In the genomic region with DNA sequence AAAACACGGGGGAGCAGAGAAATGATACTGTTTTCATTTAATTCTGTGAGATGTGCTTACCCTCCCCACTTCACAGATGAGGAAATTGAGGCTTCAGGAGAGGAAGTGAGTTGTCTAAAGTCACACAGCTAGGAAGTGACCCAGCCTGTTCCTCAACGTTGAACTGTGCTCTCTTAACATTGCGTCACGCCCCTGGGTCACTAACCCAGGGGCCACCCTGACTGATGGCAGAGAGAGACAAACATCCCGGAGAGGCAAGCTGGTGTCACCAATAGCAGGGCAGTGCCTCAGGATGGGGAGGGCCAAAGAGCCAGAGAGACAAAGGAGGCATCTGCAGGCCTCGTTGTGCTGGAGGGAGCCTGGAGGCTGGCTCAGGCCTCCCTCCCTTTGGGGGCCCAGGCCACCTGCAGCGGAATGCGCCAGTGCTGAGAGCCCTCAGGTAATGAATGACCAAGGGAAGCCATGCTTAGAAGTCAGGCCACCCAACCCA, we compare ENCODE assay signal across 11 cellular contexts.
DNase-seq lines count a peak whose midpoint lies in the region; ATAC-seq and TF ChIP-seq lines count a peak whose summit lies in the region.
"Had no signal": no experiment of that assay in that cellular context is flagged by ENCODE, and none has a peak within 500 bp of the region (broad histone marks: within the 10 kb centered on the region; RNA-seq: fewer than 3 reads in every experiment).

No MANE protein-coding gene starts in this region.

- H3K9me3 ChIP-seq in Caco-2 (no peaks in the 10 kb centered on the region), endodermal cell (ENCODE audit: control insufficient read depth, low read length) (no peaks in the 10 kb centered on the region)

- POLR2A ChIA-PET in Caco-2 (lab: Charles Lee): interaction anchor here (0.6 to 1.6 kb wide), 4 partner anchors 21 to 1963 kb away, joined by 3 to 6 read pairs (median 4); a partner anchor contains a TSS

- TF ChIP-seq CTCF in Caco-2 (IDR thresholded peaks at IDR 0.05; ENCODE audit: insufficient read depth in 1 of 2, low read depth in 1 of 2, low read length in 1 of 2, severe bottlenecking in 1 of 2, unreplicated experiment in 1 of 2) (no peak), endodermal cell (conservative IDR thresholded peaks at IDR 0.05) (no peak), natural killer cell (IDR thresholded peaks at IDR 0.05) (no peak), GM13976 (IDR thresholded peaks at IDR 0.05; ENCODE audit: borderline replicate concordance, control extremely low read depth, extremely low read depth, insufficient read depth, missing control alignments) (no peak)

- ATAC-seq in natural killer cell (peak; percentile 49 to 77 (median 55)), GM19467 (IDR thresholded peaks at IDR 0.05; ENCODE audit: unreplicated experiment) (no peak)
- ATAC-seq: activated T-cell treated with anti-CD3 and anti-CD28 coated beads, Interleukin-2, amount 50 U/mL, for 4 hours; HCT116 had no signal

- WGBS in endodermal cell (ENCODE audit: insufficient coverage in 1 of 2, insufficient read length in 1 of 2), 2 experiments: 60 to 68% methylated on average over 6 to 8 of the region's 8 CpGs

- H3K36me3 ChIP-seq in Caco-2 (ENCODE audit: control insufficient read depth, insufficient read depth, low read length) (no peaks in the 10 kb centered on the region), endodermal cell (ENCODE audit: control insufficient read depth, insufficient read depth, low read length) (no peaks in the 10 kb centered on the region)

- H3K9me3 Mint-ChIP-seq in Caco-2 (ENCODE audit: unreplicated experiment): no peaks in the 10 kb centered on the region
- no peaks in the 10 kb centered on the region for H3K9me3 Mint-ChIP-seq in endodermal cell
- H3K9me3 Mint-ChIP-seq in natural killer cell: no peaks in the 10 kb centered on the region
- H3K9me3 Mint-ChIP-seq: activated T-cell treated with anti-CD3 and anti-CD28 coated beads, Interleukin-2, amount 50 U/mL, for 4 hours had no signal

- H3K4me3 Mint-ChIP-seq in Caco-2 (ENCODE audit: unreplicated experiment) (peak overlapping the region; percentile 65), endodermal cell (peak overlapping the region; percentile 29), natural killer cell (no peak overlapping the region)
- H3K4me3 Mint-ChIP-seq: activated T-cell treated with anti-CD3 and anti-CD28 coated beads, Interleukin-2, amount 50 U/mL, for 4 hours had no signal

- no peak overlapping the region for H3K4me3 ChIP-seq in Caco-2 (ENCODE audit: low read depth, low read length)
- H3K4me3 ChIP-seq in endodermal cell (ENCODE audit: low read length): peak overlapping the region; percentile 5

- intact Hi-C loops in Caco-2 (cut with micrococcal nuclease; ENCODE audit: unreplicated experiment): loop anchor here (1.0 to 10.0 kb wide), 2 partner anchors 9 to 323 kb away; a partner anchor contains a TSS
- intact Hi-C loops in natural killer cell (cut with micrococcal nuclease): no loop called here

- H3K4me1 ChIP-seq in Caco-2: peaks cover 72% of the 10 kb centered on the region
- H3K4me1 ChIP-seq in endodermal cell (ENCODE audit: control insufficient read depth, insufficient read depth, low read length): peaks cover 44% of the 10 kb centered on the region

- in situ Hi-C loops in GM13976 (cut with MboI; ENCODE audit: low sequenced_read_pairs, unreplicated experiment): no loop called here

- H3K27ac ChIP-seq in endodermal cell (ENCODE audit: low read depth, low read length) (peak overlapping the region; percentile 40), substantia nigra (ENCODE audit: low read depth, low read length, poor library complexity, severe bottlenecking) (no peak overlapping the region)

- CTCF ChIA-PET in Caco-2 (lab: Charles Lee): interaction anchor here (0.6 to 2.0 kb wide), 10 partner anchors 15 to 1492 kb away, joined by 3 to 26 read pairs (median 4); a partner anchor contains a TSS

- peaks cover 55% of the 10 kb centered on the region for H3K4me1 Mint-ChIP-seq in Caco-2 (ENCODE audit: low read depth, unreplicated experiment)
- peaks cover 72% of the 10 kb centered on the region for H3K4me1 Mint-ChIP-seq in endodermal cell
- H3K4me1 Mint-ChIP-seq in natural killer cell: peaks cover 5 to 9% of the 10 kb centered on the region in 2 donors

- BruUV-seq in Caco-2 (replicated peaks; lab: Mats Ljungman, UMichigan): no TSS peak

- H3K36me3 Mint-ChIP-seq in Caco-2 (ENCODE audit: insufficient read depth, unreplicated experiment) (no peaks in the 10 kb centered on the region), endodermal cell (ENCODE audit: low read depth) (no peaks in the 10 kb centered on the region), natural killer cell (no peaks in the 10 kb centered on the region)

- H3K9ac ChIP-seq in endodermal cell (ENCODE audit: extremely low read depth, low read length, poor library complexity, severe bottlenecking): peak overlapping the region; percentile 19

- H3K27me3 Mint-ChIP-seq in Caco-2 (ENCODE audit: insufficient read depth, unreplicated experiment) (no peaks in the 10 kb centered on the region), endodermal cell (ENCODE audit: insufficient read depth) (peaks cover 15% of the 10 kb centered on the region), natural killer cell (ENCODE audit: low read depth in 2 of 2) (no peaks in the 10 kb centered on the region)

- H3K27me3 ChIP-seq in Caco-2 (replicated peaks; ENCODE audit: control insufficient read depth, insufficient read depth, low read length) (no peaks in the 10 kb centered on the region), endodermal cell (ENCODE audit: control insufficient read depth, insufficient read depth, low read length, poor library complexity, severe bottlenecking) (no peaks in the 10 kb centered on the region)

- peak overlapping the region; percentile 93 for H3K27ac Mint-ChIP-seq in Caco-2 (ENCODE audit: unreplicated experiment)
- peak overlapping the region; percentile 88 for H3K27ac Mint-ChIP-seq in endodermal cell
- peak overlapping the region in 1 of 2 donors; percentile 62 for H3K27ac Mint-ChIP-seq in natural killer cell

- peak; percentile 93 to 98 for DNase-seq in Caco-2
- DNase-seq in NOMO-1 treated with DMSO at 0.1 percent for 48 hours (lab: John Stamatoyannopoulos, UW; ENCODE audit: unreplicated experiment): peak; percentile 81
- peak; percentile 78 for DNase-seq in endodermal cell
- DNase-seq in natural killer cell: no peak
- no peak for DNase-seq in GM13976 (ENCODE audit: low spot score)
- DNase-seq in stimulated activated naive CD4-positive, alpha-beta T cell treated with Interleukin-2 at 50 U/mL for 16 hours (lab: John Stamatoyannopoulos, UW): no peak
- no peak for DNase-seq in substantia nigra (lab: John Stamatoyannopoulos, UW)
- DNase-seq: activated T-cell treated with anti-CD3 and anti-CD28 coated beads, Interleukin-2, amount 50 U/mL, for 4 hours; posterior cingulate gyrus had no signal

Comparison
In these comparisons a context has a peak if more than half of its experiments do, and no peak if none do; other contexts are left out.
1. DNase-seq: peak in Caco-2 (2 of 2), NOMO-1 treated with DMSO at 0.1 percent for 48 hours (single experiment) and endodermal cell (single experiment); none in natural killer cell (single experiment), GM13976 (single experiment), stimulated activated naive CD4-positive, alpha-beta T cell treated with Interleukin-2 at 50 U/mL for 16 hours (single experiment) and substantia nigra (0 of 49).